26 cellular contexts compared by ENCODE assay signal in the genomic region with DNA sequence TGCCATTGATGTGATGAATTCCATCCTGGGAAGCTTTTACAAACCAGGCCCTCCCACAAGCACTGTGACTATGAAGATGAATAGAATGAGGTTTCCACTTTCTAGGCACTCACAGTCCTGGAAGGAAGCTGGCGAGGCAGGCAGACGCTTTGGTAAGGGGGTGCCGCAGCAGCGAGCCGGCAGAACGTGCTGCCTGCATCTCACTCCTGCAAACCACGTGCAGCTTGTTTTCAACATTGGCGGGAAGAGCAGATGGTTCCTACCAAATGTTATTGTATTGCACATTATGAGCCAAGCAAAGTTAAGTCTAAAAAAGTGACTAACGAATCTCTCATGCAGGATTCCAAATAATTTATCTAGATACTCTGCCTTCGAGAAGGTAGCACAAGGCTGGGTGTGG. TPM values are rescaled to one million over a fixed set of nuclear protein-coding genes. Genes with fewer than 3 reads are reported as not detected.
"Had no signal": no experiment of that assay in that cellular context is flagged by ENCODE, and none has a peak within 500 bp of the region (broad histone marks: within the 10 kb centered on the region; RNA-seq: fewer than 3 reads in every experiment).

No MANE protein-coding gene starts in this region.

- DNase-seq: activated CD8-positive, alpha-beta memory T cell treated with anti-CD3 and anti-CD28 coated beads, Interleukin-2, amount 50 U/mL, for 48 hours; activated naive CD4-positive, alpha-beta T cell; activated T-cell treated with anti-CD3 and anti-CD28 coated beads, Interleukin-2, amount 50 U/mL, for 4 hours; effector CD4-positive, alpha-beta T cell; glutamatergic neuron; kidney glomerular epithelial cell; left lung; naive thymus-derived CD4-positive, alpha-beta T cell; pancreas; stimulated activated CD4-positive, alpha-beta T cell treated with anti-CD3 and anti-CD28 coated beads, Interleukin-12 subunit alpha, Interleukin-12 subunit beta, amount 100 ng/mL, for 4 hours; stimulated activated naive CD8-positive, alpha-beta T cell treated with anti-CD3 and anti-CD28 coated beads, Interleukin-15, amount 100 ng/mL, for 72 hours; T1000 had no signal

- H3K4me3 ChIP-seq: left lung, lung, pancreas, suprapubic skin, tibial nerve had no signal

- H3K27ac ChIP-seq: left lung, pancreas, suprapubic skin, tibial nerve had no signal

- H3K27me3 ChIP-seq: pancreas had no signal

- H3K36me3 ChIP-seq: left lung, pancreas, suprapubic skin, tibial nerve had no signal

- H3K9me3 ChIP-seq: left lung, pancreas, suprapubic skin, tibial nerve had no signal

- H3K9me3 Mint-ChIP-seq: activated T-cell treated with anti-CD3 and anti-CD28 coated beads, Interleukin-2, amount 50 U/mL, for 4 hours; activated T-helper 2 cell treated with anti-CD3 and anti-CD28 coated beads, Interferon-gamma antibody, Interleukin-2, Interleukin-4, amounts not matched to agents 10 μg/mL and 5 μg/mL and 100 μg/mL, durations not matched to agents 14 hours and 24 hours and 36 hours; stimulated activated naive CD8-positive, alpha-beta T cell treated with anti-CD3 and anti-CD28 coated beads, Interleukin-15, amount 100 ng/mL, for 72 hours had no signal

- H3K27ac Mint-ChIP-seq: activated naive CD8-positive, alpha-beta T cell; activated T-helper 2 cell treated with anti-CD3 and anti-CD28 coated beads, Interferon-gamma antibody, Interleukin-2, Interleukin-4, amounts not matched to agents 10 μg/mL and 5 μg/mL and 100 μg/mL, durations not matched to agents 14 hours and 24 hours and 36 hours; naive thymus-derived CD4-positive, alpha-beta T cell; stimulated activated naive CD8-positive, alpha-beta T cell treated with anti-CD3 and anti-CD28 coated beads, Interleukin-15, amount 100 ng/mL, for 72 hours; WTC11 had no signal

- ATAC-seq: activated T-cell treated with anti-CD3 and anti-CD28 coated beads, Interleukin-2, amount 50 U/mL, for 4 hours; naive thymus-derived CD4-positive, alpha-beta T cell; pancreas; right cardiac atrium; stimulated activated naive CD8-positive, alpha-beta T cell treated with anti-CD3 and anti-CD28 coated beads, Interleukin-15, amount 100 ng/mL, for 72 hours; WTC11 had no signal

- H3K4me3 Mint-ChIP-seq: activated naive CD8-positive, alpha-beta T cell; activated T-cell treated with anti-CD3 and anti-CD28 coated beads, Interleukin-2, amount 50 U/mL, for 4 hours; naive thymus-derived CD4-positive, alpha-beta T cell; stimulated activated naive CD8-positive, alpha-beta T cell treated with anti-CD3 and anti-CD28 coated beads, Interleukin-15, amount 100 ng/mL, for 72 hours; WTC11 had no signal

- H3K36me3 Mint-ChIP-seq: WTC11 had no signal

RNA-seq across cellular contexts. Expression of gene DNAI2, which starts 3.7 kb away (rescaled TPM):
- total RNA-seq: activated T-cell treated with anti-CD3 and anti-CD28 coated beads, Interleukin-2, amount 50 U/mL, for 4 hours; astrocyte; chondrocyte; frontal cortex; pancreas; pulmonary artery endothelial cell; skeletal muscle tissue; suprapubic skin; urinary bladder had no signal
- polyA plus RNA-seq: esophagus, right cardiac atrium had no signal

RNA-seq across cellular contexts. Expression of gene KIF19, which starts 55.7 kb away (rescaled TPM):
- total RNA-seq: activated T-cell treated with anti-CD3 and anti-CD28 coated beads, Interleukin-2, amount 50 U/mL, for 4 hours; astrocyte; chondrocyte; frontal cortex had no signal
- polyA plus RNA-seq: naive thymus-derived CD4-positive, alpha-beta T cell had no signal
